In genomic region chr6:160069050-160069454, GRCh38 we compare ENCODE assay signal across 8 cellular contexts. TPM values are rescaled to one million over a fixed set of nuclear protein-coding genes. Genes with fewer than 3 reads are reported as not detected.
DNase-seq lines count a peak whose midpoint lies in the region; ATAC-seq and TF ChIP-seq lines count a peak whose summit lies in the region.

No MANE protein-coding gene starts in this region.

- peaks cover 0 to 54% (median 22%) of the 10 kb centered on the region in 4 donors for H3K36me3 ChIP-seq in transverse colon

- no peak for TF ChIP-seq POLR2A in transverse colon (IDR thresholded peaks at IDR 0.05)

- no peaks in the 10 kb centered on the region for H3K27me3 Mint-ChIP-seq in activated naive CD4-positive, alpha-beta T cell treated with anti-CD3 and anti-CD28 coated beads, Interleukin-2, amount 10 ng/mL, durations not matched to agents 7 days and 5 days
- H3K27me3 Mint-ChIP-seq in T-helper 1 cell treated with Interleukin-12 subunit alpha and Interleukin-12 subunit beta and Interleukin-4 antibody, amounts not matched to agents 30 μg/mL and 1 μg/mL, for 36 hours (ENCODE audit: low read depth), result no peaks in the 10 kb centered on the region

- ATAC-seq in HG02943 (IDR thresholded peaks at IDR 0.05; ENCODE audit: low read depth, unreplicated experiment), result peak; percentile 88

- in situ Hi-C loops in transverse colon (cut with MboI; ENCODE audit: low pct_ligation_motif_present in 1 of 4, low pct_unique_long_range_greater_than_20kb in 1 of 4, low sequenced_read_pairs in 3 of 4), result loop anchor here in 1 of 4 donors (25.0 kb wide), 1 partner anchor 382 kb away; the partner anchor contains the start of gene SOD2

- H3K4me3 Mint-ChIP-seq in activated naive CD4-positive, alpha-beta T cell treated with anti-CD3 and anti-CD28 coated beads, Interleukin-2, amount 10 ng/mL, durations not matched to agents 7 days and 5 days, result peak overlapping the region; percentile 4
- peak overlapping the region; percentile 26 for H3K4me3 Mint-ChIP-seq in T-helper 1 cell treated with Interleukin-12 subunit alpha and Interleukin-12 subunit beta and Interleukin-4 antibody, amounts not matched to agents 30 μg/mL and 1 μg/mL, for 36 hours

- no peaks in the 10 kb centered on the region for H3K27me3 ChIP-seq in transverse colon

- peaks cover 90% of the 10 kb centered on the region for H3K36me3 Mint-ChIP-seq in activated naive CD4-positive, alpha-beta T cell treated with anti-CD3 and anti-CD28 coated beads, Interleukin-2, amount 10 ng/mL, durations not matched to agents 7 days and 5 days
- H3K36me3 Mint-ChIP-seq in T-helper 1 cell treated with Interleukin-12 subunit alpha and Interleukin-12 subunit beta and Interleukin-4 antibody, amounts not matched to agents 30 μg/mL and 1 μg/mL, for 36 hours (ENCODE audit: low read depth), result peaks cover 85% of the 10 kb centered on the region

- H3K27ac Mint-ChIP-seq in activated naive CD4-positive, alpha-beta T cell treated with anti-CD3 and anti-CD28 coated beads, Interleukin-2, amount 10 ng/mL, durations not matched to agents 7 days and 5 days, result peak overlapping the region; percentile 83
- H3K27ac Mint-ChIP-seq in T-helper 1 cell treated with Interleukin-12 subunit alpha and Interleukin-12 subunit beta and Interleukin-4 antibody, amounts not matched to agents 30 μg/mL and 1 μg/mL, for 36 hours, result no peak overlapping the region

- no peak overlapping the region for H3K4me3 ChIP-seq in transverse colon

- no peak for TF ChIP-seq CTCF in transverse colon (IDR thresholded peaks at IDR 0.05)

- H3K27ac ChIP-seq in transverse colon, result no peak overlapping the region

- CTCF ChIA-PET in activated naive CD4-positive, alpha-beta T cell treated with anti-CD3 and anti-CD28 coated beads, Interleukin-2, amount 10 ng/mL, durations not matched to agents 7 days and 5 days (lab: Charles Lee), result no interaction called here

- peaks cover 64% of the 10 kb centered on the region for H3K4me1 Mint-ChIP-seq in activated naive CD4-positive, alpha-beta T cell treated with anti-CD3 and anti-CD28 coated beads, Interleukin-2, amount 10 ng/mL, durations not matched to agents 7 days and 5 days
- peaks cover 55% of the 10 kb centered on the region for H3K4me1 Mint-ChIP-seq in T-helper 1 cell treated with Interleukin-12 subunit alpha and Interleukin-12 subunit beta and Interleukin-4 antibody, amounts not matched to agents 30 μg/mL and 1 μg/mL, for 36 hours (ENCODE audit: low read depth)

- peak; percentile 83 for DNase-seq in activated naive CD4-positive, alpha-beta T cell treated with anti-CD3 and anti-CD28 coated beads, Interleukin-2, amount 10 ng/mL, durations not matched to agents 7 days and 5 days
- DNase-seq in activated naive CD4-positive, alpha-beta T cell treated with anti-CD3 and anti-CD28 coated beads, Interleukin-2, amount 50 U/mL, for 16 hours, result no peak
- DNase-seq in transverse colon (peak; percentile 44), COR-L47 (lab: John Stamatoyannopoulos, UW) (no peak), epidermal melanocyte (ENCODE audit: insufficient read length, low spot score) (no peak), DMS153 treated with DMSO at 0.1 percent for 48 hours (lab: John Stamatoyannopoulos, UW; ENCODE audit: unreplicated experiment) (no peak)

- 75 to 84% methylated on average over 3 to 9 of the region's 9 CpGs for WGBS in transverse colon (ENCODE audit: low coverage in 1 of 2), 2 donors

- intact Hi-C loops in transverse colon (cut with DNase I; ENCODE audit: low total_unique reads), result no loop called here

- no peaks in the 10 kb centered on the region for H3K9me3 ChIP-seq in transverse colon

- H3K4me1 ChIP-seq in transverse colon, result no peaks in the 10 kb centered on the region

- H3K9me3 Mint-ChIP-seq in activated naive CD4-positive, alpha-beta T cell treated with anti-CD3 and anti-CD28 coated beads, Interleukin-2, amount 10 ng/mL, durations not matched to agents 7 days and 5 days, result no peaks in the 10 kb centered on the region
- H3K9me3 Mint-ChIP-seq in T-helper 1 cell treated with Interleukin-12 subunit alpha and Interleukin-12 subunit beta and Interleukin-4 antibody, amounts not matched to agents 30 μg/mL and 1 μg/mL, for 36 hours, result no peaks in the 10 kb centered on the region

- TF ChIP-seq EP300 in transverse colon (IDR thresholded peaks at IDR 0.05; ENCODE audit: low read depth), result no peak

RNA-seq across cellular contexts. Expression of gene SLC22A1, which starts 52.6 kb away (rescaled TPM):
- total RNA-seq in transverse colon, result 1 to 10 TPM in 1 of 4 donors, under 1 TPM in 2, not detected in 1; 0.40 to 1.7 (median 0.55) TPM

Comparison
In these comparisons a context has a peak if more than half of its experiments do, and no peak if none do; other contexts are left out.
1. DNase-seq: peak in activated naive CD4-positive, alpha-beta T cell treated with anti-CD3 and anti-CD28 coated beads, Interleukin-2, amount 10 ng/mL, durations not matched to agents 7 days and 5 days (single experiment) and transverse colon (single experiment); none in activated naive CD4-positive, alpha-beta T cell treated with anti-CD3 and anti-CD28 coated beads, Interleukin-2, amount 50 U/mL, for 16 hours (single experiment), COR-L47 (single experiment), epidermal melanocyte (single experiment) and DMS153 treated with DMSO at 0.1 percent for 48 hours (single experiment).